Comparison of ENCODE assay signal across 27 cellular contexts in the genomic region with DNA sequence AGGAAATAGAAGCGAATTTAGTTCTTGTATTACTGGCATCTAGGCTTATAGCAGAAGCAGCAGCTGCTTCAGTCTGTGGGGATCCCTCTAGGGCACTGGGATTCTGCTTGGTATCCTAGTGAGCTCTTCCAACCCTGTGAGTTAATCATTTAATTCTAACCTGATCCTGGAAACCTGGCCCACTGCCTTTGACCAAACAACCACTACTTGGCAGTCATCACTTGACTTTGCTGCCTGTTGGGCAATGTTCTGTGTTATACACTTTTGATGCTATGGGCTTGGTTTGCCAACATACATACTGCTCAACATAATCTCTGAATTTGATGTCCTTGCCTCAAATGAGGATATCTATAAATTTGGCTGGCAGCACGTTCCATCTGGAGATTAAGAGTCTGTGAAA.
DNase-seq lines count a peak whose midpoint lies in the region; ATAC-seq and TF ChIP-seq lines count a peak whose summit lies in the region.
"Had no signal": no experiment of that assay in that cellular context is flagged by ENCODE, and none has a peak within 500 bp of the region (broad histone marks: within the 10 kb centered on the region; RNA-seq: fewer than 3 reads in every experiment).

No MANE protein-coding gene starts in this region.

- H3K27ac Mint-ChIP-seq in nephron progenitor cell: peak overlapping the region; percentile 58
- H3K27ac Mint-ChIP-seq: CD4-positive, CD25-positive, alpha-beta regulatory T cell had no signal

- intact Hi-C loops in esophagus muscularis mucosa (cut with DNase I): no loop called here

- no peak for TF ChIP-seq POLR2A in esophagus muscularis mucosa (IDR thresholded peaks at IDR 0.05; ENCODE audit: low read depth)

- peaks cover 5% of the 10 kb centered on the region for H3K9me3 Mint-ChIP-seq in nephron progenitor cell

- H3K27ac ChIP-seq in esophagus muscularis mucosa (replicated peaks in 1 of 4): no peak overlapping the region
- H3K27ac ChIP-seq: BLaER1, GM23248, SJSA1 had no signal

- H3K4me1 ChIP-seq in esophagus muscularis mucosa: no peaks in the 10 kb centered on the region
- H3K4me1 ChIP-seq: BLaER1, SJSA1 had no signal

- H3K27me3 Mint-ChIP-seq in nephron progenitor cell (ENCODE audit: low read depth, poor library complexity): no peaks in the 10 kb centered on the region
- H3K27me3 Mint-ChIP-seq: CD4-positive, CD25-positive, alpha-beta regulatory T cell had no signal

- H3K27me3 ChIP-seq in esophagus muscularis mucosa: no peaks in the 10 kb centered on the region
- H3K27me3 ChIP-seq: BLaER1, SJSA1 had no signal

- no peaks in the 10 kb centered on the region for H3K4me1 Mint-ChIP-seq in nephron progenitor cell
- H3K4me1 Mint-ChIP-seq: CD4-positive, CD25-positive, alpha-beta regulatory T cell had no signal

- no peaks in the 10 kb centered on the region for H3K36me3 ChIP-seq in esophagus muscularis mucosa
- H3K36me3 ChIP-seq: BLaER1, SJSA1 had no signal

- H3K36me3 Mint-ChIP-seq in nephron progenitor cell (ENCODE audit: low read depth): no peaks in the 10 kb centered on the region
- H3K36me3 Mint-ChIP-seq: CD4-positive, CD25-positive, alpha-beta regulatory T cell had no signal

- TF ChIP-seq CTCF in nephron progenitor cell (IDR thresholded peaks at IDR 0.05) (no peak), esophagus muscularis mucosa (IDR thresholded peaks at IDR 0.05) (no peak)

- no peak for ATAC-seq in GM21737 (IDR thresholded peaks at IDR 0.05; ENCODE audit: unreplicated experiment)
- no peak for ATAC-seq in GM18498 (IDR thresholded peaks at IDR 0.05; ENCODE audit: unreplicated experiment)

- DNase-seq in D341Med (ENCODE audit: low spot score): peak; percentile 62
- peak; percentile 63 to 93 for DNase-seq in NCI-H446 (lab: John Stamatoyannopoulos, UW)
- DNase-seq in cerebellar cortex (ENCODE audit: low spot score): peak; percentile 99
- no peak for DNase-seq in nephron progenitor cell
- no peak for DNase-seq in esophagus muscularis mucosa (ENCODE audit: extremely low spot score)
- DNase-seq in T-helper 2 cell: no peak
- DNase-seq: CD4-positive, CD25-positive, alpha-beta regulatory T cell; DMS79; EL; GF-D8; GM23248; H7; Karpas-422; NCI-H1092 treated with DMSO at 0.1 percent for 48 hours; NCI-H1436; NCI-H187; NCI-H2081 treated with DMSO at 0.1 percent for 48 hours; NCI-H2171; NCI-H345; NCI-H526; NCI-H82; Right ventricle myocardium superior; RPMI8226 had no signal

- H3K4me3 ChIP-seq in esophagus muscularis mucosa: no peak overlapping the region
- H3K4me3 ChIP-seq: BLaER1, GM23248, SJSA1 had no signal

- no peak overlapping the region for H3K4me3 Mint-ChIP-seq in nephron progenitor cell
- H3K4me3 Mint-ChIP-seq: CD4-positive, CD25-positive, alpha-beta regulatory T cell had no signal

- 65% methylated on average over 2 of the region's 2 CpGs for WGBS in esophagus muscularis mucosa

- TF ChIP-seq EP300 in esophagus muscularis mucosa (IDR thresholded peaks at IDR 0.05): no peak

- H3K9me3 ChIP-seq in esophagus muscularis mucosa: no peaks in the 10 kb centered on the region
- H3K9me3 ChIP-seq: BLaER1, SJSA1 had no signal

Comparison
In these comparisons a context has a peak if more than half of its experiments do, and no peak if none do; other contexts are left out.
1. DNase-seq: peak in D341Med (single experiment), NCI-H446 (2 of 2) and cerebellar cortex (single experiment); none in nephron progenitor cell (single experiment), esophagus muscularis mucosa (single experiment) and T-helper 2 cell (0 of 5).